In genomic region chr2:27422958-27423357, GRCh38 we compare ENCODE assay signal across 36 cellular contexts. TPM values are rescaled to one million over a fixed set of nuclear protein-coding genes. Genes with fewer than 3 reads are reported as not detected.
"Had no signal": no experiment of that assay in that cellular context is flagged by ENCODE, and none has a peak within 500 bp of the region (broad histone marks: within the 10 kb centered on the region; RNA-seq: fewer than 3 reads in every experiment).

No MANE protein-coding gene starts in this region.

- H3K4me3 ChIP-seq: adrenal gland, ascending aorta, body of pancreas, breast epithelium, cardiac muscle cell had no signal

- ATAC-seq: activated naive CD4-positive, alpha-beta T cell treated with anti-CD3 and anti-CD28 coated beads, Interleukin-2, amount 50 U/mL, for 72 hours; activated naive CD8-positive, alpha-beta T cell treated with anti-CD3 and anti-CD28 coated beads, Interleukin-2, amount 50 U/mL, for 24 hours; activated T-cell treated with anti-CD3 and anti-CD28 coated beads, Interleukin-2, amount 50 U/mL, for 4 hours; activated T-cell treated with anti-CD3 and anti-CD28 coated beads, Interleukin-2, amount 50 U/mL, for 72 hours; activated T-helper 17 cell treated with anti-CD3 and anti-CD28 coated beads, Interleukin-2, amount 50 U/mL, for 72 hours; body of pancreas had no signal

- H3K9me3 ChIP-seq: adrenal gland, ascending aorta, body of pancreas, breast epithelium had no signal

- H3K27ac ChIP-seq: adrenal gland, ascending aorta, body of pancreas, brain microvascular endothelial cell, breast epithelium, cardiac muscle cell had no signal

- H3K27me3 ChIP-seq: adrenal gland, ascending aorta, body of pancreas, brain microvascular endothelial cell, breast epithelium, cardiac muscle cell had no signal

- DNase-seq: activated effector memory CD4-positive, alpha-beta T cell treated with anti-CD3 and anti-CD28 coated beads, Interleukin-2, amount 50 U/mL, for 16 hours; activated effector memory CD4-positive, alpha-beta T cell treated with Interleukin-2 at 50 U/mL for 16 hours; activated gamma-delta T cell; activated gamma-delta T cell treated with Interleukin-2 at 50 U/mL for 16 hours; activated naive CD4-positive, alpha-beta T cell; activated naive CD4-positive, alpha-beta T cell treated with anti-CD3 and anti-CD28 coated beads for 36 hours; activated naive CD4-positive, alpha-beta T cell treated with anti-CD3 and anti-CD28 coated beads, Interleukin-2, amount 10 ng/mL, durations not matched to agents 7 days and 5 days; activated naive CD4-positive, alpha-beta T cell treated with anti-CD3 and anti-CD28 coated beads, Interleukin-2, amount 50 U/mL, for 16 hours; activated naive CD4-positive, alpha-beta T cell treated with Interleukin-2 at 50 U/mL for 16 hours; activated naive CD8-positive, alpha-beta T cell treated with anti-CD3 and anti-CD28 coated beads for 36 hours; activated naive CD8-positive, alpha-beta T cell treated with anti-CD3 and anti-CD28 coated beads, Interleukin-2, amount 10 ng/mL, durations not matched to agents 7 days and 5 days; activated naive CD8-positive, alpha-beta T cell treated with anti-CD3 and anti-CD28 coated beads, Interleukin-2, amount 50 U/mL, for 24 hours; activated T-cell treated with anti-CD3 and anti-CD28 coated beads, Interleukin-2, amount 50 U/mL, for 1 hour; activated T-cell treated with anti-CD3 and anti-CD28 coated beads, Interleukin-2, amount 50 U/mL, for 24 hours; activated T-cell treated with anti-CD3 and anti-CD28 coated beads, Interleukin-2, amount 50 U/mL, for 4 hours; activated T-cell treated with anti-CD3 and anti-CD28 coated beads, Interleukin-2, amount 50 U/mL, for 48 hours; activated T-cell treated with anti-CD3 and anti-CD28 coated beads, Interleukin-2, amount 50 U/mL, for 72 hours; adrenal gland; amniotic stem cell; amygdala; anterior cingulate cortex; aorta; body of pancreas; brain microvascular endothelial cell; caudate nucleus; central memory CD4-positive, alpha-beta T cell; cerebellar nuclear complex had no signal

- H3K4me1 ChIP-seq: ascending aorta, breast epithelium had no signal

- FAIRE-seq: astrocyte, bronchial epithelial cell had no signal

- H3K36me3 ChIP-seq: adrenal gland, ascending aorta, brain microvascular endothelial cell, breast epithelium, cardiac muscle cell had no signal

RNA-seq across cellular contexts. Expression of gene KRTCAP3, which starts 19.2 kb away (rescaled TPM):
- total RNA-seq: ascending aorta, cardiac septum, cerebellum had no signal
